9 cellular contexts compared by ENCODE assay signal in the genomic region with DNA sequence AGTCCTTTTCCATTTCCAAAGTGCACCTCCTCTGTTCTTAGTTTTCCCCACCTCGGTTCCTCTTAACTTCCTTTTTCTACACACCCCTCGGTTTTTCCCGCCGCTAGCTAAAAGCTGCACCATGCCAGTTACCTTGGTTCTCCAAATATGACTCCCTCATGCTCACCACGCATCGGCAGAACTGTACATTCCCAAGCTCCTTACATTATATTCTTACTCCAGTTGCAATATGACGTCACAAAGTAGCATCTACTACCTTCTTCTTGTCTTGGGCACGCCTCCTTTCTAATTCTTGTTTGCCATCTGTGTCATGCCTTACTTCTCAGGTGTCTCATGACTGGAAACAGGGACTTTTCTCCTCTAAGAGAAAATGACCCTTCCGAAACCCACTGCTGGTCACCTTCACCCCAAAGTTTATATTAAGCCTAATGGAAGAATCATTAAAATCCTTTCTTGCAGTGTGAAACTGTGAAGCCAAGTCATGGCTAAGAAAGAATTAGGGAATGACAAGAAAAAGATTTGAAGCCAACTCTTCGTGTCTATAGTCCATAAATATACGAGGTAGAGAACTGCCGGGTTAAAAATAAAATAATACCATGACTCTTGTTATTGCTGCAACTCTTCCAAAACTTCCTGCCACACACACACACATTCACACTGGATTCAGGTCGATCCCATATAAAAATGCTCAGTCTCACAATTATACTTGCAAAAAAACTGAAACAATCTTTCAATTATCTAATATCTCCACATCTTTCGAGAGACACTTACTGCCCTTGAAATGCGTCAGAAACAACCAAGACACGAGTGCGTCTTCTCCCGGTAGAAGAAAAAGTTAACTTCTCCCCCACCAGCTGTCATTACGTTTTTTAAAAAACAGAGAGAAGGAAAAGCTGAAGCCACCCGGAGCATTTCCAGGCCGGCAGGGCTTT. TPM values are rescaled to one million over a fixed set of nuclear protein-coding genes. Genes with fewer than 3 reads are reported as not detected.
DNase-seq lines count a peak whose midpoint lies in the region; ATAC-seq, FAIRE-seq and TF ChIP-seq lines count a peak whose summit lies in the region.
"Had no signal": no experiment of that assay in that cellular context is flagged by ENCODE, and none has a peak within 500 bp of the region (broad histone marks: within the 10 kb centered on the region; RNA-seq: fewer than 3 reads in every experiment).

No MANE protein-coding gene starts in this region.

- no peaks in the 10 kb centered on the region for H3K27me3 ChIP-seq in pancreas

- no peak for FAIRE-seq in pancreas (lab: Jason Lieb, UNC)
- FAIRE-seq: colon had no signal

- peaks cover 11% of the 10 kb centered on the region for H3K27me3 Mint-ChIP-seq in activated CD4-positive, alpha-beta T cell treated with anti-CD3 and anti-CD28 coated beads, Interleukin-2, amount 10 ng/mL, durations not matched to agents 24 days and 14 days

- peak overlapping the region; percentile 93 for H3K27ac Mint-ChIP-seq in activated CD4-positive, alpha-beta T cell treated with anti-CD3 and anti-CD28 coated beads, Interleukin-2, amount 10 ng/mL, durations not matched to agents 24 days and 14 days

- H3K9me3 ChIP-seq in SK-N-MC (ENCODE audit: low read depth, low read length) = no peaks in the 10 kb centered on the region
- H3K9me3 ChIP-seq in pancreas = no peaks in the 10 kb centered on the region

- peaks cover 4 to 14% (median 8%) of the 10 kb centered on the region in 3 donors for H3K4me1 ChIP-seq in pancreas

- H3K9me3 Mint-ChIP-seq in activated CD4-positive, alpha-beta T cell treated with anti-CD3 and anti-CD28 coated beads, Interleukin-2, amount 10 ng/mL, durations not matched to agents 24 days and 14 days = no peaks in the 10 kb centered on the region

- peak overlapping the region; percentile 87 for H3K4me3 Mint-ChIP-seq in activated CD4-positive, alpha-beta T cell treated with anti-CD3 and anti-CD28 coated beads, Interleukin-2, amount 10 ng/mL, durations not matched to agents 24 days and 14 days

- DNase-seq in activated CD4-positive, alpha-beta T cell treated with anti-CD3 and anti-CD28 coated beads, Interleukin-2, amount 10 ng/mL, durations not matched to agents 24 days and 14 days = peak; percentile 80
- no peak for DNase-seq in activated CD4-positive, alpha-beta T cell treated with anti-CD3 and anti-CD28 coated beads for 4 hours
- DNase-seq in SK-N-MC (ENCODE audit: low read depth, low spot score) (no peak), epithelial cell of proximal tubule (ENCODE audit: low read depth) (no peak), pancreas (no peak), mucosa of gallbladder (ENCODE audit: low spot score) (no peak), NCI-H510A (lab: John Stamatoyannopoulos, UW) (no peak), NCI-H2171 treated with DMSO at 0.1 percent for 48 hours (lab: John Stamatoyannopoulos, UW) (no peak)

- H3K27ac ChIP-seq in SK-N-MC (no peak overlapping the region), pancreas (peak overlapping the region; percentile 98 to 100 (median 98))

- peaks cover 52% of the 10 kb centered on the region for H3K4me1 Mint-ChIP-seq in activated CD4-positive, alpha-beta T cell treated with anti-CD3 and anti-CD28 coated beads, Interleukin-2, amount 10 ng/mL, durations not matched to agents 24 days and 14 days

- ATAC-seq in pancreas = no peak

- H3K36me3 ChIP-seq in SK-N-MC (ENCODE audit: insufficient read depth, low read length) (no peaks in the 10 kb centered on the region), pancreas (no peaks in the 10 kb centered on the region)

- TF ChIP-seq CTCF in epithelial cell of proximal tubule (conservative IDR thresholded peaks at IDR 0.05; ENCODE audit: low read depth, low read length) (no peak), pancreas (IDR thresholded peaks at IDR 0.05) (no peak)

- peak overlapping the region; percentile 75 for H3K4me3 ChIP-seq in SK-N-MC
- peak overlapping the region; percentile 88 for H3K4me3 ChIP-seq in epithelial cell of proximal tubule (ENCODE audit: low read depth, low read length)
- peak overlapping the region; percentile 62 to 95 (median 77) for H3K4me3 ChIP-seq in pancreas

- peak overlapping the region; percentile 74 for H3K9ac ChIP-seq in SK-N-MC (ENCODE audit: insufficient read length)

- WGBS in pancreas, 2 donors = 26 to 30% methylated on average over 21 of the region's 21 CpGs

- intact Hi-C loops in activated CD4-positive, alpha-beta T cell treated with anti-CD3 and anti-CD28 coated beads, Interleukin-2, amount 10 ng/mL, durations not matched to agents 24 days and 14 days (cut with micrococcal nuclease) = loop anchor here (2.0 to 5.0 kb wide), 2 partner anchors 17 to 45 kb away; no protein-coding TSS in a partner anchor
- intact Hi-C loops in pancreas (cut with DNase I) = no loop called here

- H3K36me3 Mint-ChIP-seq in activated CD4-positive, alpha-beta T cell treated with anti-CD3 and anti-CD28 coated beads, Interleukin-2, amount 10 ng/mL, durations not matched to agents 24 days and 14 days (ENCODE audit: low read depth) = peaks cover 15% of the 10 kb centered on the region

RNA-seq across cellular contexts. Expression of gene ESYT2, which starts 1.6 kb away (rescaled TPM):
- 60.3 and 61.3 TPM in 2 replicates for total RNA-seq in activated CD4-positive, alpha-beta T cell treated with anti-CD3 and anti-CD28 coated beads, Interleukin-2, amount 10 ng/mL, durations not matched to agents 24 days and 14 days
- 43.4 and 50.1 TPM in 2 replicates for total RNA-seq in epithelial cell of proximal tubule
- total RNA-seq in pancreas = 10 to 100 TPM; 25.4 to 31.8 (median 28.6) TPM
- polyA plus RNA-seq in pancreas = 10 to 100 TPM in 1 of 2 donors, 1 to 10 TPM in 1; 8.1 to 15.0 TPM
- total RNA-seq in mucosa of gallbladder = 62.6 TPM

RNA-seq across cellular contexts. Expression of gene DYNC2I1, which starts 28.7 kb away (rescaled TPM):
- total RNA-seq in activated CD4-positive, alpha-beta T cell treated with anti-CD3 and anti-CD28 coated beads, Interleukin-2, amount 10 ng/mL, durations not matched to agents 24 days and 14 days = 13.6 and 13.9 TPM in 2 replicates
- total RNA-seq in epithelial cell of proximal tubule (4.1 and 6.2 TPM in 2 replicates), pancreas (1 to 10 TPM; 5.9 to 8.3 (median 6.7) TPM), mucosa of gallbladder (21.6 TPM)
- 10 to 100 TPM; 13.2 to 13.5 TPM for polyA plus RNA-seq in pancreas
